30 cellular contexts compared by ENCODE assay signal in the genomic region with DNA sequence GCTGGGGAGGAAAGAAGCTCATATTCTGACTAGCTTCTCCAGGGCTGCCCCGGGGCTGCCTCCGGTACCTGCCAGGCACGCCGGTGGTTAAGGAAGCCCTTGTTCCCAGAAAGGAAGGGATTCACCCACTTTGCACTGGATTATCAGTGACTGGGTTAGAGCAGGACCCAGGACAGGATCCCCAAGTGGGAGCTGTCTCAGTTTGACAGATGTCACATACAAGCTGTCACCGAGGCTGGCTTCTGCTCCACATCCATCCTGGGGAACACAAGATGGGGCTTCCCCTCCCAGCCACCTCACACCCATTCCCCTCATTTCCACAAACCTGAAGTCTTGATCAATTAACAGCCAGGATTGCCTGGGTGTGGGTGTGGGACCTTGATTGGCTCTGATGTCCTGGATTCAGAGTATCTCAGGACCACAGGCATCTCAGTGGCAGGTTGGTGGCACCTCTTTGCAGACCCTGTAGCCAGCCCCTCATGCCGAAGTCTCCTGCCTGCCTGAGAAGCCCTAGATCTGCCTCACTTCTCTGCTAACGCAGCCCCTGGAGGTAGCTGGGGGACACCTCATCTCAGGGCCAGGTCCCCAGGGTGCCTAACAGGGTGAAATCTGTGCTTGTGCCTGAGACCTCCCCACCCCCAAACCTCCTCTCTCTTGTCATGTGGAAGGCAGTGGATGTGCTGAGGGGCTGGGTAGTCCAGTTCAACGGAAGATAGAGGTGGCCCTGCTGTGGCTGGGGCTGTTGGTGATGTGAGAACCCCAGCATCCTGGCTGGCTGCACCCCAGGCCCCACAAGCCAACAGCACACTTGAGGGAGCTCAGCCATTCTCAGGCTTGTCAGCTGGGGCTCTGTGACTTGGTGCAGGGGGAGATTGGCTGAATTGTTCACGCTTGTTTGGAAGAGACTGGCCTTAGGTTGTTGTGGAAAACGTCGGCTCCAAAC. TPM values are rescaled to one million over a fixed set of nuclear protein-coding genes. Genes with fewer than 3 reads are reported as not detected.
"Had no signal": no experiment of that assay in that cellular context is flagged by ENCODE, and none has a peak within 500 bp of the region (broad histone marks: within the 10 kb centered on the region; RNA-seq: fewer than 3 reads in every experiment).

No MANE protein-coding gene starts in this region.

- H3K4me3 ChIP-seq: adrenal gland, ascending aorta, esophagus muscularis mucosa, prostate gland, smooth muscle cell, thoracic aorta, upper lobe of left lung had no signal

- H3K36me3 Mint-ChIP-seq: activated naive CD8-positive, alpha-beta T cell had no signal

- H3K27me3 ChIP-seq: ascending aorta had no signal

- H3K27ac Mint-ChIP-seq: activated CD4-positive, alpha-beta T cell treated with anti-CD3 and anti-CD28 coated beads for 36 hours; activated naive CD8-positive, alpha-beta T cell; activated T-helper 2 cell treated with anti-CD3 and anti-CD28 coated beads, Interferon-gamma antibody, Interleukin-2, Interleukin-4, amounts not matched to agents 10 μg/mL and 5 μg/mL and 100 μg/mL, durations not matched to agents 14 hours and 24 hours and 36 hours; nephron progenitor cell; T-helper 2 cell treated with Interferon-gamma antibody and Interleukin-4, amounts not matched to agents 5 μg/mL and 100 μg/mL, for 36 hours had no signal

- H3K27ac ChIP-seq: adrenal gland, ascending aorta, esophagus muscularis mucosa, prostate gland, thoracic aorta, upper lobe of left lung had no signal

- H3K4me3 Mint-ChIP-seq: activated CD4-positive, alpha-beta T cell treated with anti-CD3 and anti-CD28 coated beads for 36 hours; activated naive CD8-positive, alpha-beta T cell; activated T-cell treated with anti-CD3 and anti-CD28 coated beads, Interleukin-2, amount 50 U/mL, for 4 hours; central memory CD8-positive, alpha-beta T cell; nephron progenitor cell; T-helper 2 cell treated with Interferon-gamma antibody and Interleukin-4, amounts not matched to agents 5 μg/mL and 100 μg/mL, for 36 hours had no signal

- H3K9me3 ChIP-seq: adrenal gland, ascending aorta, esophagus muscularis mucosa, prostate gland, thoracic aorta, upper lobe of left lung had no signal

- H3K9me3 Mint-ChIP-seq: activated T-cell treated with anti-CD3 and anti-CD28 coated beads, Interleukin-2, amount 50 U/mL, for 4 hours; activated T-helper 2 cell treated with anti-CD3 and anti-CD28 coated beads, Interferon-gamma antibody, Interleukin-2, Interleukin-4, amounts not matched to agents 10 μg/mL and 5 μg/mL and 100 μg/mL, durations not matched to agents 14 hours and 24 hours and 36 hours; central memory CD8-positive, alpha-beta T cell; nephron progenitor cell; T-helper 2 cell treated with Interferon-gamma antibody and Interleukin-4, amounts not matched to agents 5 μg/mL and 100 μg/mL, for 36 hours had no signal

- H3K4me1 ChIP-seq: adrenal gland, ascending aorta, prostate gland had no signal

- H3K36me3 ChIP-seq: adrenal gland, ascending aorta, esophagus muscularis mucosa, prostate gland, thoracic aorta, upper lobe of left lung had no signal

- H3K4me2 ChIP-seq: smooth muscle cell had no signal

- DNase-seq: activated CD4-positive, alpha-beta T cell treated with anti-CD3 and anti-CD28 coated beads for 36 hours; activated CD4-positive, alpha-beta T cell treated with anti-CD3 and anti-CD28 coated beads, Interleukin-2, amount 50 U/mL, for 48 hours; activated CD8-positive, alpha-beta memory T cell treated with anti-CD3 and anti-CD28 coated beads, Interleukin-2, amount 50 U/mL, for 48 hours; activated naive CD4-positive, alpha-beta T cell; activated T-cell treated with anti-CD3 and anti-CD28 coated beads, Interleukin-2, amount 50 U/mL, for 4 hours; adrenal gland; effector memory CD4-positive, alpha-beta T cell; hypothalamus; left ventricle myocardium superior; mammary epithelial cell; nephron progenitor cell; stimulated activated CD4-positive, alpha-beta T cell treated with anti-CD3 and anti-CD28 coated beads, Interleukin-15, amount 100 ng/mL, for 24 hours; stimulated activated CD4-positive, alpha-beta T cell treated with anti-CD3 and anti-CD28 coated beads, Interleukin-4, amount 100 ng/mL, for 1 hour; stimulated activated naive CD4-positive, alpha-beta T cell treated with Interleukin-2 at 50 U/mL for 16 hours; upper lobe of left lung had no signal

- ATAC-seq: activated CD4-positive, alpha-beta T cell treated with anti-CD3 and anti-CD28 coated beads for 36 hours; left ventricle myocardium superior; sciatic nerve had no signal

- H3K4me1 Mint-ChIP-seq: activated CD4-positive, alpha-beta T cell treated with anti-CD3 and anti-CD28 coated beads for 36 hours; central memory CD8-positive, alpha-beta T cell had no signal

RNA-seq across cellular contexts. Expression of a gene that starts 1.4 kb away (rescaled TPM):
- total RNA-seq: activated CD4-positive, alpha-beta T cell treated with anti-CD3 and anti-CD28 coated beads for 36 hours; activated CD8-positive, alpha-beta memory T cell treated with anti-CD3 and anti-CD28 coated beads for 36 hours; activated T-cell treated with anti-CD3 and anti-CD28 coated beads, Interleukin-2, amount 50 U/mL, for 4 hours; activated T-helper 2 cell treated with anti-CD3 and anti-CD28 coated beads, Interferon-gamma antibody, Interleukin-2, Interleukin-4, amounts not matched to agents 10 μg/mL and 5 μg/mL and 100 μg/mL, durations not matched to agents 14 hours and 24 hours and 36 hours; adrenal gland; ascending aorta; dermis microvascular lymphatic vessel endothelial cell; esophagus muscularis mucosa; left ventricle myocardium superior; mammary epithelial cell; mononuclear cell; myocyte; osteoblast; prostate gland; sciatic nerve; smooth muscle cell; thoracic aorta; upper lobe of left lung had no signal
- polyA plus RNA-seq: adrenal gland, mammary epithelial cell, smooth muscle cell had no signal
